Comparison of ENCODE assay signal across 6 cellular contexts in the genomic region with DNA sequence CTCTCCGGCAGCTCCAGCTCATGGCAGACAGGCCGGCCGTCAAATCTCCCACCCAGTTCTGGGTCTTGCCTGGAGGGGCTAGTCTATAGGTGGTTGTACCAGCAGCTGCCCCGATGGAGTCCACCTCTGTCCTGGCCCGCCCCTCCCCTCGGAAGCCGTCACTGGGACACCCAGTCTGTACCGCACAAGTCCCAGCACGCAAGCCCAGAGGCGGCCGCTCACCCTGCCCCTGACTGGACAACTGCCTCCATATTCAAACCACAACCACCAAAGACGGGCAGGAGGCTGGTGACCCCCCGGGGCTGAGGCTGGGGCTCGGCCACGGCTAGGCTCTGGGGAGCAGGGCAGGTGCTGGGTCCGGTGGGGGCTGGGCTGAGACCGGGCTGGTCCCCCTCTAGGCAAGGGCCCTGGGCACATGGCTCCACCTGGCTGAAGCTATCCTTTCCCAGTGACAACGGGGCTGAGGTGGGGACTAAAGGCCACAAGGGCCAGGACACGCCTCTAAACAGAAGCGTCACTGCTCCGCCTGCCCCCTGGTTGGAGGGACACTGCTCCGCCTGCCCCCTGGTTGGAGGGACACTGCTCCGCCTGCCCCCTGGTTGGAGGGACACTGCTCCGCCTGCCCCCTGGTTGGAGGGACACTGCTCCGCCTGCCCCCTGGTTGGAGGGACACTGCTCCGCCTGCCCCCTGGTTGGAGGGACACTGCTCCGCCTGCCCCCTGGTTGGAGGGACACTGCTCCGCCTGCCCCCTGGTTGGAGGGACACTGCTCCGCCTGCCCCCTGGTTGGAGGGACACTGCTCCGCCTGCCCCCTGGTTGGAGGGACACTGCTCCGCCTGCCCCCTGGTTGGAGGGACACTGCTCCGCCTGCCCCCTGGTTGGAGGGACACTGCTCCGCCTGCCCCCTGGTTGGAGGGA.
A peak's percentile ranks its signal among the peaks of the same experiment; 100 is the strongest.
DNase-seq lines count a peak whose midpoint lies in the region; ATAC-seq, FAIRE-seq and TF ChIP-seq lines count a peak whose summit lies in the region.
"Not testable (repeated sequence)": the region's sequence is repeated elsewhere in the genome, so short reads cannot be mapped to it uniquely, and the experiment has no call there.

No MANE protein-coding gene starts in this region.

- not testable (repeated sequence) for TF ChIP-seq RAD21 in HepG2 (CRISPR knock-in tag; IDR thresholded peaks at IDR 0.05)

- CTCF ChIA-PET in CD4-positive, alpha-beta T cell (lab: Charles Lee); HepG2 (lab: Yijun Ruan, JAX; ENCODE audit: low intra/inter-chr PET ratio, low total read pairs): not testable (repeated sequence)

- intact Hi-C loops in CD4-positive, alpha-beta T cell (cut with DNase I, micrococcal nuclease); right cardiac atrium (cut with DNase I); HepG2 (cut with micrococcal nuclease; ENCODE audit: unreplicated experiment): not testable (repeated sequence)

- H3K4me1 Mint-ChIP-seq in CD4-positive, alpha-beta T cell (ENCODE audit: low read depth); chondrocyte (ENCODE audit: low read depth): not testable (repeated sequence)
- peaks cover 14% of the 10 kb centered on the region for H3K4me1 Mint-ChIP-seq in neural crest cell

- TF ChIP-seq CTCF in CD4-positive, alpha-beta T cell (IDR thresholded peaks at IDR 0.05); chondrocyte (IDR thresholded peaks at IDR 0.05); neural crest cell (conservative IDR thresholded peaks at IDR 0.05): not testable (repeated sequence)
- TF ChIP-seq CTCF in HepG2 (CRISPR knock-in tag; IDR thresholded peaks at IDR 0.05), result 0 out of 2 replicates have a peak, but pooled peaks have one; percentile 5

- H3K9me3 Mint-ChIP-seq in CD4-positive, alpha-beta T cell; chondrocyte (ENCODE audit: low read depth); neural crest cell: not testable (repeated sequence)

- 96% methylated on average over 23 of the region's 33 CpGs for WGBS in right cardiac atrium
- 80% methylated on average over 2 of the region's 33 CpGs for WGBS in HepG2 (ENCODE audit: low lambda C conversion rate)

- ATAC-seq in CD4-positive, alpha-beta T cell (ENCODE audit: poor library complexity); right cardiac atrium: not testable (repeated sequence)
- ATAC-seq in HepG2, result peak; percentile 15; the same call in 2 of the 3 replicates

- not testable (repeated sequence) for H3K27ac ChIP-seq in CD4-positive, alpha-beta T cell (ENCODE audit: low read depth, low read length); right cardiac atrium (ENCODE audit: low read length); HepG2 (ENCODE audit: extremely low read length, insufficient read depth, low read length)

- H3K4me3 Mint-ChIP-seq in CD4-positive, alpha-beta T cell; chondrocyte (ENCODE audit: unreplicated experiment); neural crest cell: not testable (repeated sequence)

- H2AFZ ChIP-seq in HepG2 (ENCODE audit: low read length), result not testable (repeated sequence)

- not testable (repeated sequence) for H3K36me3 Mint-ChIP-seq in CD4-positive, alpha-beta T cell (ENCODE audit: low read depth); chondrocyte (ENCODE audit: low read depth); neural crest cell (ENCODE audit: low read depth)

- H4K20me1 ChIP-seq in HepG2 (ENCODE audit: insufficient read depth, low read length), result not testable (repeated sequence)

- FAIRE-seq in HepG2 (lab: Jason Lieb, UNC), result not testable (repeated sequence)

- POLR2A ChIA-PET in CD4-positive, alpha-beta T cell (lab: Charles Lee); HepG2 (lab: Yijun Ruan, JAX): not testable (repeated sequence)

- not testable (repeated sequence) for H3K4me2 ChIP-seq in HepG2 (ENCODE audit: low read depth, low read length)

- not testable (repeated sequence) for H3K27me3 Mint-ChIP-seq in CD4-positive, alpha-beta T cell; chondrocyte (ENCODE audit: low read depth); neural crest cell (ENCODE audit: low read depth)

- not testable (repeated sequence) for TF ChIP-seq POLR2A in HepG2 (IDR thresholded peaks at IDR 0.05; ENCODE audit: insufficient read depth in 1 of 2, low read depth in 2 of 2, low read length in 2 of 2)

- not testable (repeated sequence) for H3K36me3 ChIP-seq in HepG2 (replicated peaks in 1 of 2; ENCODE audit: control insufficient read depth in 1 of 2, insufficient read depth in 2 of 2, low read length in 2 of 2)

- not testable (repeated sequence) for H3K4me3 ChIP-seq in right cardiac atrium (ENCODE audit: low read length); HepG2 (replicated peaks in 1 of 3; ENCODE audit: insufficient read depth in 1 of 3, low read depth in 2 of 3, low read length in 3 of 3)

- TF ChIP-seq EP300 in HepG2 (IDR thresholded peaks at IDR 0.05; ENCODE audit: low read depth in 2 of 2, low read length in 2 of 2); HepG2 (CRISPR knock-in tag; IDR thresholded peaks at IDR 0.05; ENCODE audit: borderline replicate concordance): not testable (repeated sequence)

- BruUV-seq in HepG2 (replicated peaks; lab: Mats Ljungman, UMichigan), result not testable (repeated sequence)

- peak overlapping the region; percentile 70 for H3K27ac Mint-ChIP-seq in CD4-positive, alpha-beta T cell
- not testable (repeated sequence) for H3K27ac Mint-ChIP-seq in chondrocyte (ENCODE audit: unreplicated experiment)
- peak overlapping the region; percentile 62 for H3K27ac Mint-ChIP-seq in neural crest cell (ENCODE audit: unreplicated experiment)

- H3K27me3 ChIP-seq in CD4-positive, alpha-beta T cell (ENCODE audit: control insufficient read depth, insufficient read depth, low read length); right cardiac atrium (ENCODE audit: control insufficient read depth, insufficient read depth); HepG2 (ENCODE audit: control insufficient read depth in 1 of 2, insufficient read depth in 2 of 2, low read length in 2 of 2): not testable (repeated sequence)

- not testable (repeated sequence) for DNase-seq in CD4-positive, alpha-beta T cell; HepG2 (ENCODE audit: low spot score); neural crest cell (ENCODE audit: low read depth, low spot score)
- DNase-seq in chondrocyte (ENCODE audit: low spot score), result peak; percentile 90
- DNase-seq in right cardiac atrium, result peak in 2 of 3 donors; percentile 14 to 45
- peak; percentile 2 for DNase-seq in retina

- H3K9me3 ChIP-seq in CD4-positive, alpha-beta T cell (ENCODE audit: control insufficient read depth, low read length); right cardiac atrium (ENCODE audit: control insufficient read depth, low read length); HepG2 (ENCODE audit: low read length): not testable (repeated sequence)

- H3K4me1 ChIP-seq in right cardiac atrium (ENCODE audit: control insufficient read depth, insufficient read depth, low read length), result not testable (repeated sequence)
- peaks cover 10% of the 10 kb centered on the region for H3K4me1 ChIP-seq in HepG2 (ENCODE audit: insufficient read depth, low read length)

- in situ Hi-C loops in HepG2 (cut with HindIII; ENCODE audit: extremely low pct_ligation_motif_present, low pct_unique_long_range_greater_than_20kb), result not testable (repeated sequence)

- H3K79me2 ChIP-seq in HepG2 (ENCODE audit: insufficient read depth, low read length), result not testable (repeated sequence)

- not testable (repeated sequence) for H3K9ac ChIP-seq in HepG2 (ENCODE audit: insufficient read depth, low read depth, low read length)
